In the genomic region with DNA sequence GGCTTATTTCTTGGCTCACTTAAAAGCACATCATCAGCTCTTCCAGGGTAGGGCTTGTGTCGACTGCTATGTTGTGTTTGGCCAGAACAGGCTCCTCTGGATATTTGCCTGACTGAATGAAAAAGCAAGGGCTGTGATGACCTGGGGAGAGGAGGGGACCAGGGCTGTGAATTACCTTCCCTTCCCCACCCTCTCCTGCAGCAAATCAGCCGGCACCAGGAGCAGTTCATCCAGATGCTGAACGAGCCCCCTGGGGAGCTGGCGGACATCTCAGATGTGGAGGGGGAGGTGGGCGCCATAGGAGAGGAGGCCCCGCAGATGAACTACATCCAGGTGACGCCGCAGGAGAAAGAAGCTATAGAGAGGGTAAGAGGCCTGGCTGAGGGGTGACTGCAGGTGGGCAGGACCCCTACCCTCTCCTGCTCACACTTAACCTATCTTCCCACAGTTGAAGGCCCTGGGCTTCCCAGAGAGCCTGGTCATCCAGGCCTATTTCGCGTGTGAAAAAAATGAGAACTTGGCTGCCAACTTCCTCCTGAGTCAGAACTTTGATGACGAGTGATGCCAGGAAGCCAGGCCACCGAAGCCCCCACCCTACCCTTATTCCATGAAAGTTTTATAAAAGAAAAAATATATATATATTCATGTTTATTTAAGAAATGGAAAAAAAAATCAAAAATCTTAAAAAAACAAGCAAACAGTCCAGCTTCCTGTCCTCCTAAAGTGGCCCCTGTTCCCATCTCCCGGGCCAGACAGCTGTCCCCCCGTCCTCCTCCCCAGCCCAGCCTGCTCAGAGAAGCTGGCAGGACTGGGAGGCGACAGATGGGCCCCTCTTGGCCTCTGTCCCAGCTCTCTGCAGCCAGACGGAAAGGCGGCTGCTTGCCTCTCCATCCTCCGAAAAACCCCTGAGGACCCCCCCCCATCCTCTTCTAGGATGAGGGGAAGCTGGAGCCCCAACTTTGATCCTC, we compare ENCODE assay signal across 8 cellular contexts. TPM values are rescaled to one million over a fixed set of nuclear protein-coding genes. Genes with fewer than 3 reads are reported as not detected.
DNase-seq lines count a peak whose midpoint lies in the region; ATAC-seq and TF ChIP-seq lines count a peak whose summit lies in the region.

No MANE protein-coding gene starts in this region.

- peaks cover 22 to 31% of the 10 kb centered on the region in 2 donors for H3K4me1 ChIP-seq in ascending aorta

- peaks cover 34 to 35% of the 10 kb centered on the region in 2 donors for H3K4me1 Mint-ChIP-seq in natural killer cell treated with Interleukin-12 subunit alpha and Interleukin-12 subunit beta and Interleukin-15 and Interleukin-18, amount 100 ng/mL, for 72 hours (ENCODE audit: low read depth in 2 of 2)

- peaks cover 6% of the 10 kb centered on the region for H3K36me3 Mint-ChIP-seq in natural killer cell treated with Interleukin-12 subunit alpha and Interleukin-12 subunit beta and Interleukin-15 and Interleukin-18, amount 100 ng/mL, for 72 hours

- H3K4me3 ChIP-seq in AG04450 (ENCODE audit: low read depth, low read length) (no peak overlapping the region), ascending aorta (peak overlapping the region in 1 of 2 donors; percentile 23)

- intact Hi-C loops in ascending aorta (cut with DNase I): no loop called here

- H3K4me3 Mint-ChIP-seq in natural killer cell treated with Interleukin-12 subunit alpha and Interleukin-12 subunit beta and Interleukin-15 and Interleukin-18, amount 100 ng/mL, for 72 hours: no peak overlapping the region

- H3K9me3 Mint-ChIP-seq in natural killer cell treated with Interleukin-12 subunit alpha and Interleukin-12 subunit beta and Interleukin-15 and Interleukin-18, amount 100 ng/mL, for 72 hours: no peaks in the 10 kb centered on the region

- TF ChIP-seq CTCF in AG04450 (IDR thresholded peaks at IDR 0.05; ENCODE audit: low read depth, low read length) (no peak), ascending aorta (IDR thresholded peaks at IDR 0.05) (no peak)

- H3K36me3 ChIP-seq in ascending aorta: peaks cover 62 to 68% of the 10 kb centered on the region in 2 donors

- no peaks in the 10 kb centered on the region; the same call in 1 of the 2 replicates for H3K9me3 ChIP-seq in AG04450 (ENCODE audit: control insufficient read depth, insufficient read depth, low read length)
- H3K9me3 ChIP-seq in ascending aorta: no peaks in the 10 kb centered on the region

- POLR2A ChIA-PET in AG04450 (lab: Yijun Ruan, JAX): no interaction called here

- no peak for ATAC-seq in natural killer cell treated with Interleukin-12 subunit alpha and Interleukin-12 subunit beta and Interleukin-15 and Interleukin-18, amount 100 ng/mL, for 72 hours
- ATAC-seq in GM19324 (IDR thresholded peaks at IDR 0.05; ENCODE audit: low FRiP score, unreplicated experiment): no peak

- CTCF ChIA-PET in AG04450 (lab: Charles Lee): interaction anchor here (1.2 kb wide), 1 partner anchor 13 kb away, joined by 9 read pairs; no protein-coding TSS in a partner anchor

- no peaks in the 10 kb centered on the region for H3K27me3 Mint-ChIP-seq in natural killer cell treated with Interleukin-12 subunit alpha and Interleukin-12 subunit beta and Interleukin-15 and Interleukin-18, amount 100 ng/mL, for 72 hours

- no peak overlapping the region for H3K27ac Mint-ChIP-seq in natural killer cell treated with Interleukin-12 subunit alpha and Interleukin-12 subunit beta and Interleukin-15 and Interleukin-18, amount 100 ng/mL, for 72 hours

- peak overlapping the region; percentile 90 for H3K27ac ChIP-seq in AG04450 (ENCODE audit: low read depth, low read length)
- peak overlapping the region; percentile 93 to 95 for H3K27ac ChIP-seq in ascending aorta

- DNase-seq in AG04450 (ENCODE audit: low read depth, low spot score) (no peak), HS-5 (ENCODE audit: low read depth) (peak; percentile 65), ascending aorta (ENCODE audit: low spot score in 2 of 2) (peak in 1 of 2 donors; percentile 85), islet precursor cell (peak; percentile 46), mesenteric fat pad (ENCODE audit: low spot score) (no peak), NCI-H187 treated with DMSO at 0.1 percent for 48 hours (lab: John Stamatoyannopoulos, UW) (no peak)
- no peak for DNase-seq in natural killer cell treated with Interleukin-12 subunit alpha and Interleukin-12 subunit beta and Interleukin-15 and Interleukin-18, amount 100 ng/mL, for 72 hours (ENCODE audit: low spot score)

- no peaks in the 10 kb centered on the region for H3K27me3 ChIP-seq in AG04450 (ENCODE audit: control insufficient read depth, insufficient read depth, low read length)
- H3K27me3 ChIP-seq in ascending aorta: no peaks in the 10 kb centered on the region

RNA-seq across cellular contexts. Expression of gene GADD45GIP1, which starts 4.3 kb away (rescaled TPM):
- 31.6 and 35.1 TPM in 2 replicates for polyA plus RNA-seq in AG04450 (2011; rRNA removed)
- 8.0 and 9.4 TPM in 2 replicates for polyA minus RNA-seq in AG04450 (2011; rRNA and poly(A)+ RNA removed)
- 42.7 TPM for total RNA-seq in ascending aorta
- 10 to 100 TPM; 15.9 to 32.3 TPM for total RNA-seq in natural killer cell treated with Interleukin-12 subunit alpha and Interleukin-12 subunit beta and Interleukin-15 and Interleukin-18, amount 100 ng/mL, for 72 hours
- total RNA-seq in mesenteric fat pad: 19.8 TPM

RNA-seq across cellular contexts. Expression of gene RAD23A, which starts 7.1 kb away (rescaled TPM):
- 36.2 and 41.4 TPM in 2 replicates for polyA plus RNA-seq in AG04450 (2011; rRNA removed)
- polyA minus RNA-seq in AG04450 (2011; rRNA and poly(A)+ RNA removed): 34.1 and 41.5 TPM in 2 replicates
- 146 TPM for total RNA-seq in ascending aorta
- total RNA-seq in natural killer cell treated with Interleukin-12 subunit alpha and Interleukin-12 subunit beta and Interleukin-15 and Interleukin-18, amount 100 ng/mL, for 72 hours: 100 to 1,000 TPM; 112 to 148 TPM
- total RNA-seq in mesenteric fat pad: 143 TPM

RNA-seq across cellular contexts. Expression of gene CALR, which starts 14.4 kb away (rescaled TPM):
- polyA plus RNA-seq in AG04450 (2011; rRNA removed): 1,597 and 1,650 TPM in 2 replicates
- 1,727 and 1,897 TPM in 2 replicates for polyA minus RNA-seq in AG04450 (2011; rRNA and poly(A)+ RNA removed)
- total RNA-seq in ascending aorta (297 TPM), mesenteric fat pad (877 TPM)
- 1,000 to 10,000 TPM; 1,328 to 1,513 TPM for total RNA-seq in natural killer cell treated with Interleukin-12 subunit alpha and Interleukin-12 subunit beta and Interleukin-15 and Interleukin-18, amount 100 ng/mL, for 72 hours

RNA-seq across cellular contexts. Expression of gene DAND5, which starts 16.6 kb away (rescaled TPM):
- not detected in 2 replicates for polyA plus RNA-seq in AG04450 (2011; rRNA removed)
- polyA minus RNA-seq in AG04450 (2011; rRNA and poly(A)+ RNA removed): not detected in 2 replicates
- total RNA-seq in ascending aorta (not detected), mesenteric fat pad (not detected)
- total RNA-seq in natural killer cell treated with Interleukin-12 subunit alpha and Interleukin-12 subunit beta and Interleukin-15 and Interleukin-18, amount 100 ng/mL, for 72 hours: not detected

RNA-seq across cellular contexts. Expression of gene FARSA, which starts 19.3 kb away (rescaled TPM):
- polyA plus RNA-seq in AG04450 (2011; rRNA removed): 13.5 and 23.0 TPM in 2 replicates
- 19.9 and 28.6 TPM in 2 replicates for polyA minus RNA-seq in AG04450 (2011; rRNA and poly(A)+ RNA removed)
- total RNA-seq in ascending aorta: 21.3 TPM
- 100 to 1,000 TPM; 130 to 196 TPM for total RNA-seq in natural killer cell treated with Interleukin-12 subunit alpha and Interleukin-12 subunit beta and Interleukin-15 and Interleukin-18, amount 100 ng/mL, for 72 hours
- total RNA-seq in mesenteric fat pad: 51.6 TPM

Comparison
In these comparisons a context has a peak if more than half of its experiments do, and no peak if none do; other contexts are left out.
1. DNase-seq: peak in HS-5 (single experiment) and islet precursor cell (single experiment); none in AG04450 (single experiment), natural killer cell treated with Interleukin-12 subunit alpha and Interleukin-12 subunit beta and Interleukin-15 and Interleukin-18, amount 100 ng/mL, for 72 hours (single experiment), mesenteric fat pad (single experiment) and NCI-H187 treated with DMSO at 0.1 percent for 48 hours (single experiment).